Comparison of ENCODE assay signal across 8 cellular contexts in genomic region chr2:136238552-136239346, GRCh38.
DNase-seq lines count a peak whose midpoint lies in the region; ATAC-seq and TF ChIP-seq lines count a peak whose summit lies in the region.

No MANE protein-coding gene starts in this region.

- no peak for TF ChIP-seq POLR2A in heart left ventricle (IDR thresholded peaks at IDR 0.05)

- no peaks in the 10 kb centered on the region for H3K36me3 ChIP-seq in heart left ventricle

- H3K27me3 Mint-ChIP-seq in activated T-cell treated with anti-CD3 and anti-CD28 coated beads, Interleukin-2, amount 50 U/mL, for 72 hours (ENCODE audit: low read depth) = no peaks in the 10 kb centered on the region
- no peaks in the 10 kb centered on the region for H3K27me3 Mint-ChIP-seq in stimulated activated naive CD8-positive, alpha-beta T cell treated with anti-CD3 and anti-CD28 coated beads, Interleukin-15, Interleukin-2, amounts not matched to agents 100 ng/mL and 50 ng/mL, for 24 hours

- H3K4me3 Mint-ChIP-seq in activated T-cell treated with anti-CD3 and anti-CD28 coated beads, Interleukin-2, amount 50 U/mL, for 72 hours = peak overlapping the region; percentile 17 to 25
- H3K4me3 Mint-ChIP-seq in stimulated activated naive CD8-positive, alpha-beta T cell treated with anti-CD3 and anti-CD28 coated beads, Interleukin-15, Interleukin-2, amounts not matched to agents 100 ng/mL and 50 ng/mL, for 24 hours = peak overlapping the region; percentile 50

- no peaks in the 10 kb centered on the region for H3K9me3 ChIP-seq in heart left ventricle

- peak; percentile 46 for DNase-seq in NCI-H146 (lab: John Stamatoyannopoulos, UW)
- peak; percentile 51 to 61 for DNase-seq in activated T-cell treated with anti-CD3 and anti-CD28 coated beads, Interleukin-2, amount 50 U/mL, for 72 hours
- peak in 1 of 5 donors; percentile 12 for DNase-seq in heart left ventricle
- DNase-seq in NCI-H2081 treated with DMSO at 0.1 percent for 48 hours (lab: John Stamatoyannopoulos, UW) = no peak
- DNase-seq in nucleus accumbens (lab: John Stamatoyannopoulos, UW) = no peak

- H3K36me3 Mint-ChIP-seq in activated T-cell treated with anti-CD3 and anti-CD28 coated beads, Interleukin-2, amount 50 U/mL, for 72 hours (ENCODE audit: insufficient read depth in 2 of 2) = peaks cover 0 to 2% of the 10 kb centered on the region in 2 donors
- H3K36me3 Mint-ChIP-seq in stimulated activated naive CD8-positive, alpha-beta T cell treated with anti-CD3 and anti-CD28 coated beads, Interleukin-15, Interleukin-2, amounts not matched to agents 100 ng/mL and 50 ng/mL, for 24 hours (ENCODE audit: low read depth) = no peaks in the 10 kb centered on the region

- WGBS in heart left ventricle, 4 donors = 40 to 57% (median 48%) methylated on average over 9 of the region's 9 CpGs

- peaks cover 72% of the 10 kb centered on the region for H3K4me1 Mint-ChIP-seq in activated T-cell treated with anti-CD3 and anti-CD28 coated beads, Interleukin-2, amount 50 U/mL, for 72 hours (ENCODE audit: low read depth)
- peaks cover 78% of the 10 kb centered on the region for H3K4me1 Mint-ChIP-seq in stimulated activated naive CD8-positive, alpha-beta T cell treated with anti-CD3 and anti-CD28 coated beads, Interleukin-15, Interleukin-2, amounts not matched to agents 100 ng/mL and 50 ng/mL, for 24 hours (ENCODE audit: low read depth)

- ATAC-seq in GM18508 (IDR thresholded peaks at IDR 0.05; ENCODE audit: insufficient read depth, unreplicated experiment) (peak; percentile 81), HG02623 (IDR thresholded peaks at IDR 0.05; ENCODE audit: unreplicated experiment) (peak; percentile 79), heart left ventricle (peak; percentile 50 to 82 (median 66))
- ATAC-seq in activated T-cell treated with anti-CD3 and anti-CD28 coated beads, Interleukin-2, amount 50 U/mL, for 72 hours (replicated peaks in 1 of 2) = peak; percentile 77 to 78

- H3K27me3 ChIP-seq in heart left ventricle = no peaks in the 10 kb centered on the region

- H3K27ac Mint-ChIP-seq in activated T-cell treated with anti-CD3 and anti-CD28 coated beads, Interleukin-2, amount 50 U/mL, for 72 hours = peak overlapping the region; percentile 23
- peak overlapping the region; percentile 92 for H3K27ac Mint-ChIP-seq in stimulated activated naive CD8-positive, alpha-beta T cell treated with anti-CD3 and anti-CD28 coated beads, Interleukin-15, Interleukin-2, amounts not matched to agents 100 ng/mL and 50 ng/mL, for 24 hours

- H3K4me1 ChIP-seq in heart left ventricle = peaks cover 0 to 58% (median 15%) of the 10 kb centered on the region in 12 donors

- peaks cover 0 to 3% of the 10 kb centered on the region in 2 donors for H3K9me3 Mint-ChIP-seq in activated T-cell treated with anti-CD3 and anti-CD28 coated beads, Interleukin-2, amount 50 U/mL, for 72 hours
- no peaks in the 10 kb centered on the region for H3K9me3 Mint-ChIP-seq in stimulated activated naive CD8-positive, alpha-beta T cell treated with anti-CD3 and anti-CD28 coated beads, Interleukin-15, Interleukin-2, amounts not matched to agents 100 ng/mL and 50 ng/mL, for 24 hours

- H3K27ac ChIP-seq in heart left ventricle = peak overlapping the region in 11 of 12 donors; percentile 11 to 94 (median 31)

- intact Hi-C loops in heart left ventricle (cut with DNase I) = no loop called here

- no peak overlapping the region for H3K4me3 ChIP-seq in heart left ventricle

- no peak for TF ChIP-seq CTCF in heart left ventricle (IDR thresholded peaks at IDR 0.05)

Comparison
In these comparisons a context has a peak if more than half of its experiments do, and no peak if none do; other contexts are left out.
1. DNase-seq: peak in NCI-H146 (single experiment) and activated T-cell treated with anti-CD3 and anti-CD28 coated beads, Interleukin-2, amount 50 U/mL, for 72 hours (2 of 2); none in NCI-H2081 treated with DMSO at 0.1 percent for 48 hours (single experiment) and nucleus accumbens (0 of 56).
2. Peak in every context shown above with its lines, with median percentiles within 50 percentile points of each other: ATAC-seq.